In the genomic region with DNA sequence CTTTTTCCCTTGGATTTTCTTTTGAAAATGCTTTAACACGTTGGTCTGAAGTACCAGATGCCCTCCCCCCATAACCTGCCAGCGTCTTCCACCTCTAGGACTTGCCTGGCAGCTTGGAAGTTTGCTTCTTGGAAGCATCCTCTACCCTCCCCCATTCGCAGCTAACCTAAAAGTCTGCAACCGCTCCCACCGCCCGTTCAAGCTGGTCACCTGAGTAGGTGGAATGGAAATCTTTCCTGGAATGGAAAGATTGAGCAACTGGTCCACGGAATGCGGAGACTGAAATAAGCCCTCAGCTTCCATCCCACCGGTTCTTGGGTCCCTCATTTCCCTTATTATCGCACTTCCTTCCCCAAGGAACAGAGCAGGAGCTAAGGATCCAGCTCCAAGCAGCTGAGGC, we compare ENCODE assay signal across 31 cellular contexts. TPM values are rescaled to one million over a fixed set of nuclear protein-coding genes. Genes with fewer than 3 reads are reported as not detected.
DNase-seq lines count a peak whose midpoint lies in the region; ATAC-seq, FAIRE-seq and TF ChIP-seq lines count a peak whose summit lies in the region.
"Had no signal": no experiment of that assay in that cellular context is flagged by ENCODE, and none has a peak within 500 bp of the region (broad histone marks: within the 10 kb centered on the region; RNA-seq: fewer than 3 reads in every experiment).

No MANE protein-coding gene starts in this region.

- intact Hi-C loops in HepG2 (cut with micrococcal nuclease; ENCODE audit: unreplicated experiment), result no loop called here
- intact Hi-C loops in activated CD8-positive, alpha-beta T cell treated with anti-CD3 and anti-CD28 coated beads for 36 hours (cut with micrococcal nuclease), result no loop called here

- TF ChIP-seq CTCF in brain (conservative IDR thresholded peaks at IDR 0.05) (no peak), HepG2 (CRISPR knock-in tag; IDR thresholded peaks at IDR 0.05) (no peak)
- no peak for TF ChIP-seq CTCF in activated CD8-positive, alpha-beta T cell treated with anti-CD3 and anti-CD28 coated beads for 36 hours (IDR thresholded peaks at IDR 0.05)

- peak overlapping the region; percentile 13 for H3K27ac ChIP-seq in HepG2 (ENCODE audit: extremely low read length, insufficient read depth, low read length)
- H3K27ac ChIP-seq: epithelial cell of prostate, left ventricle myocardium inferior, Peyer's patch, sigmoid colon, tibial artery had no signal

- H4K20me1 ChIP-seq in HepG2 (ENCODE audit: insufficient read depth, low read length), result peaks cover 16% of the 10 kb centered on the region

- H3K9ac ChIP-seq in HepG2 (ENCODE audit: insufficient read depth, low read depth, low read length), result no peak overlapping the region

- H3K4me2 ChIP-seq in HepG2 (ENCODE audit: low read depth, low read length), result no peak overlapping the region

- H3K27me3 Mint-ChIP-seq in brain, result no peaks in the 10 kb centered on the region
- no peaks in the 10 kb centered on the region for H3K27me3 Mint-ChIP-seq in activated CD8-positive, alpha-beta T cell treated with anti-CD3 and anti-CD28 coated beads for 36 hours

- no peak overlapping the region for H3K4me3 ChIP-seq in HepG2 (replicated peaks in 1 of 3; ENCODE audit: insufficient read depth in 1 of 3, low read depth in 2 of 3, low read length in 3 of 3)
- H3K4me3 ChIP-seq: HAP-1, left ventricle myocardium inferior, Peyer's patch, sigmoid colon, tibial artery had no signal

- ATAC-seq in HepG2, result no peak
- ATAC-seq in GM18909 (IDR thresholded peaks at IDR 0.05; ENCODE audit: poor library complexity, unreplicated experiment), result no peak
- no peak for ATAC-seq in activated CD8-positive, alpha-beta T cell treated with anti-CD3 and anti-CD28 coated beads for 36 hours

- peaks cover 53% of the 10 kb centered on the region for H3K4me1 Mint-ChIP-seq in brain
- H3K4me1 Mint-ChIP-seq in activated CD8-positive, alpha-beta T cell treated with anti-CD3 and anti-CD28 coated beads for 36 hours (ENCODE audit: low read depth), result peaks cover 86% of the 10 kb centered on the region

- H3K9me3 Mint-ChIP-seq in brain, result peaks cover 0 to 3% (median 0%) of the 10 kb centered on the region in 5 experiments
- H3K9me3 Mint-ChIP-seq in activated CD8-positive, alpha-beta T cell treated with anti-CD3 and anti-CD28 coated beads for 36 hours, result no peaks in the 10 kb centered on the region
- H3K9me3 Mint-ChIP-seq: IgD-negative memory B cell had no signal

- peaks cover 0 to 18% of the 10 kb centered on the region in 2 experiments; a peak in 3 of 5 replicates for H3K36me3 ChIP-seq in HepG2 (replicated peaks in 1 of 2; ENCODE audit: control insufficient read depth in 1 of 2, insufficient read depth in 2 of 2, low read length in 2 of 2)
- H3K36me3 ChIP-seq: HAP-1, left ventricle myocardium inferior, Peyer's patch, sigmoid colon, tibial artery had no signal

- no peaks in the 10 kb centered on the region for H3K9me3 ChIP-seq in HepG2 (ENCODE audit: low read length)
- H3K9me3 ChIP-seq: HAP-1, left ventricle myocardium inferior, Peyer's patch, sigmoid colon, tibial artery had no signal

- BruUV-seq in HepG2 (replicated peaks; lab: Mats Ljungman, UMichigan), result no TSS peak

- peak overlapping the region in 1 of 5 experiments; percentile 12 for H3K4me3 Mint-ChIP-seq in brain
- H3K4me3 Mint-ChIP-seq in activated CD8-positive, alpha-beta T cell treated with anti-CD3 and anti-CD28 coated beads for 36 hours, result no peak overlapping the region
- H3K4me3 Mint-ChIP-seq: CD14-positive monocyte, IgD-negative memory B cell had no signal

- POLR2A ChIA-PET in HepG2 (lab: Yijun Ruan, JAX), result no interaction called here
- POLR2A ChIA-PET in activated CD8-positive, alpha-beta T cell treated with anti-CD3 and anti-CD28 coated beads for 36 hours (lab: Charles Lee), result interaction anchor here (0.9 kb wide), 1 partner anchor 9 kb away, joined by 3 read pairs; no protein-coding TSS in a partner anchor

- peak; percentile 43 for DNase-seq in activated effector memory CD4-positive, alpha-beta T cell treated with anti-CD3 and anti-CD28 coated beads, Interleukin-2, amount 50 U/mL, for 16 hours
- no peak for DNase-seq in activated effector memory CD4-positive, alpha-beta T cell treated with Interleukin-2 at 50 U/mL for 16 hours
- DNase-seq in HepG2 (ENCODE audit: low spot score) (no peak), NCI-H2196 treated with DMSO at 0.1 percent for 48 hours (lab: John Stamatoyannopoulos, UW; ENCODE audit: unreplicated experiment) (no peak)
- no peak for DNase-seq in activated CD8-positive, alpha-beta T cell treated with anti-CD3 and anti-CD28 coated beads for 36 hours
- DNase-seq in effector CD4-positive, alpha-beta T cell, result no peak
- DNase-seq: 8988T; activated CD4-positive, alpha-beta T cell treated with anti-CD3 and anti-CD28 coated beads, Interleukin-2, amount 50 U/mL, for 48 hours; activated CD4-positive, CD25-positive, alpha-beta regulatory T cell treated with anti-CD3 and anti-CD28 coated beads, Interleukin-2, amount 50 U/mL, for 72 hours; activated naive CD4-positive, alpha-beta T cell treated with anti-CD3 and anti-CD28 coated beads, Interleukin-2, amount 50 U/mL, for 16 hours; amygdala; effector CD8-positive, alpha-beta T cell; hippocampal formation; left ventricle myocardium inferior; NCI-H1092; NCI-H1694; NCI-H446 treated with DMSO at 0.1 percent for 48 hours; NCI-H82; Peyer's patch; SHP77 treated with DMSO at 0.1 percent for 48 hours; sigmoid colon; stimulated activated CD4-positive, alpha-beta T cell treated with anti-CD3 and anti-CD28 coated beads, Interleukin-4, amount 100 ng/mL, for 1 hour; tibial artery had no signal

- in situ Hi-C loops in HepG2 (cut with HindIII; ENCODE audit: extremely low pct_ligation_motif_present, low pct_unique_long_range_greater_than_20kb), result no loop called here

- TF ChIP-seq EP300 in HepG2 (IDR thresholded peaks at IDR 0.05; ENCODE audit: low read depth in 2 of 2, low read length in 2 of 2), result no peak
- no peak for TF ChIP-seq EP300 in HepG2 (CRISPR knock-in tag; IDR thresholded peaks at IDR 0.05; ENCODE audit: borderline replicate concordance)

- FAIRE-seq in HepG2 (lab: Jason Lieb, UNC), result no peak
- FAIRE-seq: GM19239, islet of Langerhans had no signal

- no peaks in the 10 kb centered on the region for H3K27me3 ChIP-seq in HepG2 (ENCODE audit: control insufficient read depth in 1 of 2, insufficient read depth in 2 of 2, low read length in 2 of 2)
- H3K27me3 ChIP-seq: Peyer's patch had no signal

- peaks cover 11% of the 10 kb centered on the region for H3K36me3 Mint-ChIP-seq in brain
- H3K36me3 Mint-ChIP-seq in activated CD8-positive, alpha-beta T cell treated with anti-CD3 and anti-CD28 coated beads for 36 hours (ENCODE audit: low read depth), result no peaks in the 10 kb centered on the region

- 94% methylated on average over 10 of the region's 10 CpGs for WGBS in HepG2 (ENCODE audit: low lambda C conversion rate)

- H3K4me1 ChIP-seq in HepG2 (ENCODE audit: insufficient read depth, low read length), result peaks cover 96% of the 10 kb centered on the region
- H3K4me1 ChIP-seq: HAP-1, Peyer's patch, sigmoid colon, tibial artery had no signal

- peaks cover 97% of the 10 kb centered on the region for H3K79me2 ChIP-seq in HepG2 (ENCODE audit: insufficient read depth, low read length)

- H3K27ac Mint-ChIP-seq in brain, result peak overlapping the region in 4 of 5 experiments; percentile 24 to 89 (median 58)
- H3K27ac Mint-ChIP-seq in activated CD8-positive, alpha-beta T cell treated with anti-CD3 and anti-CD28 coated beads for 36 hours, result no peak overlapping the region
- H3K27ac Mint-ChIP-seq: IgD-negative memory B cell had no signal

- no peak overlapping the region for H2AFZ ChIP-seq in HepG2 (ENCODE audit: low read length)

- CTCF ChIA-PET in HepG2 (lab: Yijun Ruan, JAX; ENCODE audit: low intra/inter-chr PET ratio, low total read pairs), result no interaction called here
- CTCF ChIA-PET in activated CD8-positive, alpha-beta T cell treated with anti-CD3 and anti-CD28 coated beads for 36 hours (lab: Charles Lee), result interaction anchor here (1.1 to 1.3 kb wide), 2 partner anchors 9 to 19 kb away, joined by 3 to 6 read pairs; no protein-coding TSS in a partner anchor

- TF ChIP-seq RAD21 in HepG2 (CRISPR knock-in tag; IDR thresholded peaks at IDR 0.05), result no peak

- TF ChIP-seq POLR2A in HepG2 (IDR thresholded peaks at IDR 0.05; ENCODE audit: insufficient read depth in 1 of 2, low read depth in 2 of 2, low read length in 2 of 2), result no peak

TF ChIP-seq in HepG2, 621 proteins besides CTCF, POLR2A, EP300 and RAD21 (continues in another document):
- TF ChIP-seq SRSF1 (optimal IDR thresholded peaks at IDR 0.05; ENCODE audit: low read depth, low read length) (no peak), DMAP1 (CRISPR knock-in tag; IDR thresholded peaks at IDR 0.05) (no peak), HNF4A (CRISPR knock-in tag; IDR thresholded peaks at IDR 0.05) (no peak), ZNF205 (CRISPR knock-in tag; IDR thresholded peaks at IDR 0.05) (no peak), MTF2 (CRISPR knock-in tag; IDR thresholded peaks at IDR 0.05; ENCODE audit: borderline replicate concordance) (no peak), ZBTB42 (CRISPR knock-in tag; IDR thresholded peaks at IDR 0.05) (no peak)

RNA-seq across cellular contexts. Expression of gene HS3ST3B1, which starts 31.4 kb away (rescaled TPM):
- polyA plus RNA-seq in brain (ENCODE audit: insufficient read depth, low read depth, low replicate concordance), result 0.14 TPM
- 35.3 and 39.5 TPM in 2 replicates for total RNA-seq in HepG2 (2016; rRNA removed; fragmentation: Illumina TruSeq; extraction: Trizol)
- 5.0 and 5.5 TPM in 2 replicates for total RNA-seq in HepG2 (2016; cell fraction: cytosol; rRNA removed; fragmentation: Illumina TruSeq; extraction: Trizol; ENCODE audit: low read depth)
- total RNA-seq in HepG2 (2016; cell fraction: insoluble cytoplasmic fraction; rRNA removed; fragmentation: Illumina TruSeq; extraction: Trizol), result 33.5 and 37.1 TPM in 2 replicates
- 21.9 and 24.5 TPM in 2 replicates for total RNA-seq in HepG2 (2016; cell fraction: membrane; rRNA removed; fragmentation: Illumina TruSeq; extraction: Trizol)
- 34.7 and 37.1 TPM in 2 replicates for total RNA-seq in HepG2 (2016; cell fraction: nucleus; rRNA removed; fragmentation: Illumina TruSeq; extraction: Trizol)
- polyA plus RNA-seq in HepG2 (2011; rRNA removed), result 14.6 and 15.7 TPM in 2 replicates
- polyA plus RNA-seq in HepG2 (2011; cell fraction: cytosol; rRNA removed), result 10.2 and 10.4 TPM in 2 replicates
- polyA plus RNA-seq in HepG2 (2011; cell fraction: nucleus; rRNA removed), result 16.6 and 20.5 TPM in 2 replicates
- polyA plus RNA-seq in HepG2 (2012), result 15.3 and 18.6 TPM in 2 replicates
- 1.9 and 2.3 TPM in 2 replicates for polyA plus RNA-seq in HepG2 (2016; cell fraction: cytosol; fragmentation: Illumina TruSeq; extraction: Trizol; ENCODE audit: low read depth)
- 19.7 and 21.9 TPM in 2 replicates for polyA plus RNA-seq in HepG2 (2016; cell fraction: insoluble cytoplasmic fraction; fragmentation: Illumina TruSeq; extraction: Trizol; ENCODE audit: low read depth)
- polyA plus RNA-seq in HepG2 (2016; cell fraction: membrane; fragmentation: Illumina TruSeq; extraction: Trizol; ENCODE audit: low read depth), result 7.2 and 7.3 TPM in 2 replicates
- 39.2 and 41.9 TPM in 2 replicates for polyA plus RNA-seq in HepG2 (2016; cell fraction: nucleus; fragmentation: Illumina TruSeq; extraction: Trizol; ENCODE audit: insufficient read depth, low read depth)
- 67.6 TPM in 1 of 2 replicates, not detected in the other for polyA minus RNA-seq in HepG2 (2011; rRNA and poly(A)+ RNA removed; ENCODE audit: low replicate concordance)
- 34.2 and 35.7 TPM in 2 replicates for polyA minus RNA-seq in HepG2 (2011; cell fraction: cytosol; rRNA and poly(A)+ RNA removed)
- polyA minus RNA-seq in HepG2 (2011; cell fraction: nucleus; rRNA and poly(A)+ RNA removed), result 25.6 and 26.4 TPM in 2 replicates
- total RNA-seq in activated CD8-positive, alpha-beta T cell treated with anti-CD3 and anti-CD28 coated beads for 36 hours, result 1 to 10 TPM; 4.9 to 5.1 TPM
